ENCODE assay signal across 13 cellular contexts in genomic region chr22:37551981-37552380, GRCh38. TPM values are rescaled to one million over a fixed set of nuclear protein-coding genes. Genes with fewer than 3 reads are reported as not detected.
DNase-seq lines count a peak whose midpoint lies in the region; ATAC-seq and TF ChIP-seq lines count a peak whose summit lies in the region.
"Had no signal": no experiment of that assay in that cellular context is flagged by ENCODE, and none has a peak within 500 bp of the region (broad histone marks: within the 10 kb centered on the region; RNA-seq: fewer than 3 reads in every experiment).

No MANE protein-coding gene starts in this region.

- peaks cover 4% of the 10 kb centered on the region for H3K4me1 Mint-ChIP-seq in activated T-helper 17 cell treated with anti-CD3 and anti-CD28 coated beads, Interleukin-2, amount 50 U/mL, for 72 hours
- peaks cover 76% of the 10 kb centered on the region for H3K4me1 Mint-ChIP-seq in nephron progenitor cell

- no peak overlapping the region for H3K4me3 Mint-ChIP-seq in activated T-helper 17 cell treated with anti-CD3 and anti-CD28 coated beads, Interleukin-2, amount 50 U/mL, for 72 hours
- peak overlapping the region; percentile 45 for H3K4me3 Mint-ChIP-seq in nephron progenitor cell

- H3K36me3 ChIP-seq in fibroblast of lung (ENCODE audit: control insufficient read depth, insufficient read depth, low read length) (no peaks in the 10 kb centered on the region), testis (ENCODE audit: low read depth, missing control alignments) (no peaks in the 10 kb centered on the region)
- H3K36me3 ChIP-seq: BLaER1, HAP-1 had no signal

- TF ChIP-seq CTCF in fibroblast of lung (conservative IDR thresholded peaks at IDR 0.05 in 1 of 2, IDR thresholded peaks at IDR 0.05 in 1 of 2; ENCODE audit: low read depth in 1 of 2, low read length in 2 of 2) (no peak), nephron progenitor cell (IDR thresholded peaks at IDR 0.05) (no peak), testis (IDR thresholded peaks at IDR 0.05) (no peak)

- intact Hi-C loops in testis (cut with DNase I; ENCODE audit: low total_unique reads): no loop called here

- no peaks in the 10 kb centered on the region for H3K27me3 ChIP-seq in fibroblast of lung (ENCODE audit: control insufficient read depth, insufficient read depth, low read length)
- no peaks in the 10 kb centered on the region for H3K27me3 ChIP-seq in testis

- H3K27me3 Mint-ChIP-seq in activated T-helper 17 cell treated with anti-CD3 and anti-CD28 coated beads, Interleukin-2, amount 50 U/mL, for 72 hours: peaks cover 18% of the 10 kb centered on the region
- no peaks in the 10 kb centered on the region for H3K27me3 Mint-ChIP-seq in nephron progenitor cell (ENCODE audit: low read depth, poor library complexity)

- no peak for DNase-seq in fibroblast of lung (ENCODE audit: low read depth in 2 of 2)
- DNase-seq in nephron progenitor cell: no peak
- DNase-seq in testis: no peak
- no peak for DNase-seq in HuH-7.5 (ENCODE audit: low spot score)
- DNase-seq in GF-D8 (lab: John Stamatoyannopoulos, UW): no peak
- DNase-seq in HCEC 1CT: no peak
- no peak for DNase-seq in stimulated activated naive CD4-positive, alpha-beta T cell (lab: John Stamatoyannopoulos, UW)
- DNase-seq: NCI-H1694, NCI-H748 treated with DMSO at 0.1 percent for 48 hours had no signal

- no peak for ATAC-seq in activated T-helper 17 cell treated with anti-CD3 and anti-CD28 coated beads, Interleukin-2, amount 50 U/mL, for 72 hours (replicated peaks)

- H4K20me1 ChIP-seq in fibroblast of lung (ENCODE audit: control insufficient read depth, extremely low read depth, insufficient read depth, low read length): no peaks in the 10 kb centered on the region
- H4K20me1 ChIP-seq: BLaER1 had no signal

- H3K4me1 ChIP-seq in fibroblast of lung (ENCODE audit: control insufficient read depth, extremely low read depth, insufficient read depth, low read length): peaks cover 24% of the 10 kb centered on the region
- H3K4me1 ChIP-seq in testis: peaks cover 26% of the 10 kb centered on the region
- H3K4me1 ChIP-seq: HAP-1 had no signal

- no peaks in the 10 kb centered on the region for H3K9me3 Mint-ChIP-seq in activated T-helper 17 cell treated with anti-CD3 and anti-CD28 coated beads, Interleukin-2, amount 50 U/mL, for 72 hours
- H3K9me3 Mint-ChIP-seq in nephron progenitor cell: no peaks in the 10 kb centered on the region

- H2AFZ ChIP-seq in fibroblast of lung (ENCODE audit: low read length): no peak overlapping the region

- H3K9ac ChIP-seq in fibroblast of lung (ENCODE audit: insufficient read depth, low read length): peak overlapping the region; percentile 6
- H3K9ac ChIP-seq: BLaER1 had no signal

- H3K79me2 ChIP-seq in fibroblast of lung (ENCODE audit: control insufficient read depth, insufficient read depth, low read length): no peaks in the 10 kb centered on the region

- no peaks in the 10 kb centered on the region for H3K36me3 Mint-ChIP-seq in activated T-helper 17 cell treated with anti-CD3 and anti-CD28 coated beads, Interleukin-2, amount 50 U/mL, for 72 hours (ENCODE audit: low read depth)
- H3K36me3 Mint-ChIP-seq in nephron progenitor cell (ENCODE audit: low read depth): no peaks in the 10 kb centered on the region

- TF ChIP-seq POLR2A in testis (IDR thresholded peaks at IDR 0.05): no peak

- WGBS in testis, 2 donors: 53 to 58% methylated on average over 3 to 6 of the region's 6 CpGs

- no peak overlapping the region for H3K4me2 ChIP-seq in fibroblast of lung (ENCODE audit: extremely low read depth, insufficient read depth, low read length)
- H3K4me2 ChIP-seq: BLaER1 had no signal

- H3K27ac ChIP-seq in fibroblast of lung (ENCODE audit: insufficient read depth, low read length) (no peak overlapping the region), testis (peak overlapping the region; percentile 37 to 72)
- H3K27ac ChIP-seq: BLaER1, VCaP had no signal

- H3K9me3 ChIP-seq in fibroblast of lung (ENCODE audit: control insufficient read depth, insufficient read depth, low read depth, low read length): no peaks in the 10 kb centered on the region
- no peaks in the 10 kb centered on the region for H3K9me3 ChIP-seq in testis
- H3K9me3 ChIP-seq: BLaER1, HAP-1 had no signal

- no peak overlapping the region for H3K4me3 ChIP-seq in fibroblast of lung (replicated peaks in 1 of 4; ENCODE audit: control extremely low read depth in 1 of 4, insufficient read depth in 1 of 4, low read depth in 3 of 4, low read length in 4 of 4)
- no peak overlapping the region for H3K4me3 ChIP-seq in testis
- H3K4me3 ChIP-seq: BLaER1, HAP-1 had no signal

- H3K27ac Mint-ChIP-seq in activated T-helper 17 cell treated with anti-CD3 and anti-CD28 coated beads, Interleukin-2, amount 50 U/mL, for 72 hours: peak overlapping the region; percentile 63
- peak overlapping the region; percentile 92 for H3K27ac Mint-ChIP-seq in nephron progenitor cell

RNA-seq across cellular contexts. Expression of gene CDC42EP1, which starts 8.3 kb away (rescaled TPM):
- total RNA-seq in activated T-helper 17 cell treated with anti-CD3 and anti-CD28 coated beads, Interleukin-2, amount 50 U/mL, for 72 hours: 1 to 10 TPM; 1.0 to 2.3 TPM
- total RNA-seq in fibroblast of lung (11.8 and 17.2 TPM in 2 replicates), testis (10 to 100 TPM; 73.9 to 87.4 TPM)
- polyA plus RNA-seq in fibroblast of lung (10.4 and 10.6 TPM in 2 replicates), testis (ENCODE audit: insufficient read depth, low read depth, low replicate concordance) (49.0 TPM)
- 63.6 and 69.7 TPM in 2 replicates for polyA plus RNA-seq in fibroblast of lung (2012)
- 72.6 and 80.2 TPM in 2 replicates for polyA minus RNA-seq in fibroblast of lung (ENCODE audit: low replicate concordance)

RNA-seq across cellular contexts. Expression of gene LGALS2, which starts 27.9 kb away (rescaled TPM):
- not detected for total RNA-seq in activated T-helper 17 cell treated with anti-CD3 and anti-CD28 coated beads, Interleukin-2, amount 50 U/mL, for 72 hours
- total RNA-seq in fibroblast of lung: not detected in 2 replicates
- polyA plus RNA-seq in fibroblast of lung: 0.19 TPM in 1 of 2 replicates, not detected in the other
- polyA plus RNA-seq in fibroblast of lung (2012): not detected in 2 replicates
- polyA minus RNA-seq in fibroblast of lung (ENCODE audit: low replicate concordance): not detected in 2 replicates
- not detected for total RNA-seq in testis
- 8.1 TPM for polyA plus RNA-seq in testis (ENCODE audit: insufficient read depth, low read depth, low replicate concordance)

RNA-seq across cellular contexts. Expression of gene CARD10, which starts 32.8 kb away (rescaled TPM):
- total RNA-seq in activated T-helper 17 cell treated with anti-CD3 and anti-CD28 coated beads, Interleukin-2, amount 50 U/mL, for 72 hours: under 1 TPM in 1 of 2 donors, not detected in 1; 0.09 TPM
- 1.3 and 2.3 TPM in 2 replicates for total RNA-seq in fibroblast of lung
- 1.6 and 2.7 TPM in 2 replicates for polyA plus RNA-seq in fibroblast of lung
- 3.1 and 5.4 TPM in 2 replicates for polyA plus RNA-seq in fibroblast of lung (2012)
- polyA minus RNA-seq in fibroblast of lung (ENCODE audit: low replicate concordance): 4.0 and 10.5 TPM in 2 replicates
- total RNA-seq in testis: 100 to 1,000 TPM in 1 of 2 donors, 10 to 100 TPM in 1; 89.8 to 113 TPM
- 42.6 TPM for polyA plus RNA-seq in testis (ENCODE audit: insufficient read depth, low read depth, low replicate concordance)

RNA-seq across cellular contexts. Expression of gene GGA1, which starts 56.7 kb away (rescaled TPM):
- total RNA-seq in activated T-helper 17 cell treated with anti-CD3 and anti-CD28 coated beads, Interleukin-2, amount 50 U/mL, for 72 hours: 10 to 100 TPM; 69.3 to 79.8 TPM
- total RNA-seq in fibroblast of lung: 24.7 and 27.9 TPM in 2 replicates
- polyA plus RNA-seq in fibroblast of lung: 18.0 and 23.1 TPM in 2 replicates
- polyA plus RNA-seq in fibroblast of lung (2012): 17.3 and 21.9 TPM in 2 replicates
- polyA minus RNA-seq in fibroblast of lung (ENCODE audit: low replicate concordance): 17.6 and 35.7 TPM in 2 replicates
- 100 to 1,000 TPM; 274 to 359 TPM for total RNA-seq in testis
- polyA plus RNA-seq in testis (ENCODE audit: insufficient read depth, low read depth, low replicate concordance): 354 TPM

Comparison
In these comparisons a context has a peak if more than half of its experiments do, and no peak if none do; other contexts are left out.
1. RNA of gene CARD10, which starts 32.8 kb away (total RNA-seq): 89.8 to 113 TPM in testis; 1.3 to 2.3 TPM in fibroblast of lung and 0.09 TPM in activated T-helper 17 cell treated with anti-CD3 and anti-CD28 coated beads, Interleukin-2, amount 50 U/mL, for 72 hours; every median in the first group is over 10 times any median in the second.